2 cellular contexts compared by ENCODE assay signal in the genomic region with DNA sequence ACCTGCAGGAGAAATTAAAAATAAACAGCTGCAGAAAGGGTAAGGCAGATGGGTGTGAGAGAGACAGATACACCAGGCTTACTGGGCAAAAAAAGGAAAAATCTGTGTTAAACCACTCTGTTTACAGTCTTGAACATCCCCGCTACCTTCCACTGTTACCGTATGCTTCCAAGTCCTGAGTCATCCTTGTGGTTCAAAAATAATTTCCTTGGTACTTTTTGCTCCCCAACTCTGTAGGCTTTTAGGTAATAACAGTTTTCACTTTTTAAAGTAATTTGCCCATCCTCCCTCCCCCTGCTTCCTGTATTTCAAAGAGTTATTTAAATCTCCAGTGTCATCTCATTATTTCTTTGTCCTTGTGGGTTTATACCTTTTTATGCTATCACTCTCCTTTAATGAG.
TF ChIP-seq lines count a peak whose summit lies in the region.

No MANE protein-coding gene starts in this region.

TF ChIP-seq in GM23338, 12 proteins besides CTCF, POLR2A, EP300 and RAD21:
- TF ChIP-seq POLR2AphosphoS5 (IDR thresholded peaks at IDR 0.05; ENCODE audit: low read depth) (no peak), JUNB (IDR thresholded peaks at IDR 0.05; ENCODE audit: unreplicated experiment) (no peak), EZH2phosphoT487 (IDR thresholded peaks at IDR 0.05; ENCODE audit: unreplicated experiment) (no peak)

TF ChIP-seq in H1, 55 proteins besides CTCF, POLR2A, EP300 and RAD21:
- TF ChIP-seq SUZ12 (IDR thresholded peaks at IDR 0.05; ENCODE audit: low read length) (no peak), BACH1 (IDR thresholded peaks at IDR 0.05; ENCODE audit: low read length) (no peak), KDM1A (IDR thresholded peaks at IDR 0.05; ENCODE audit: borderline replicate concordance, low read length) (no peak), CHD2 (IDR thresholded peaks at IDR 0.05; ENCODE audit: low read length) (no peak), TAF7 (optimal IDR thresholded peaks at IDR 0.05; ENCODE audit: borderline replicate concordance, low read depth, low read length) (no peak), PHF8 (conservative IDR thresholded peaks at IDR 0.05; ENCODE audit: low read depth, low read length) (no peak), NANOG (IDR thresholded peaks at IDR 0.05; ENCODE audit: insufficient read depth, low read depth, low read length, poor library complexity, severe bottlenecking) (no peak), EZH2 (IDR thresholded peaks at IDR 0.05; ENCODE audit: low read depth, low read length, severe bottlenecking) (no peak), SIRT6 (IDR thresholded peaks at IDR 0.05; ENCODE audit: low read length) (no peak), SIX5 (IDR thresholded peaks at IDR 0.05; ENCODE audit: low read depth, low read length) (no peak), ZNF274 (IDR thresholded peaks at IDR 0.05; ENCODE audit: borderline replicate concordance, extremely low read depth, low read length) (no peak), SAP30 (IDR thresholded peaks at IDR 0.05; ENCODE audit: insufficient read depth, insufficient replicate concordance, low read length) (no peak), BCL11A (IDR thresholded peaks at IDR 0.05; ENCODE audit: low read depth in 2 of 2, low read length in 2 of 2) (no peak)
- TF ChIP-seq, protein P1, sequence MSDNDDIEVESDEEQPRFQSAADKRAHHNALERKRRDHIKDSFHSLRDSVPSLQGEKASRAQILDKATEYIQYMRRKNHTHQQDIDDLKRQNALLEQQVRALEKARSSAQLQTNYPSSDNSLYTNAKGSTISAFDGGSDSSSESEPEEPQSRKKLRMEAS (IDR thresholded peaks at IDR 0.05): no peak
TF ChIP-seq in H1: peak in this region for 0.
